20 cellular contexts compared by ENCODE assay signal in the genomic region with DNA sequence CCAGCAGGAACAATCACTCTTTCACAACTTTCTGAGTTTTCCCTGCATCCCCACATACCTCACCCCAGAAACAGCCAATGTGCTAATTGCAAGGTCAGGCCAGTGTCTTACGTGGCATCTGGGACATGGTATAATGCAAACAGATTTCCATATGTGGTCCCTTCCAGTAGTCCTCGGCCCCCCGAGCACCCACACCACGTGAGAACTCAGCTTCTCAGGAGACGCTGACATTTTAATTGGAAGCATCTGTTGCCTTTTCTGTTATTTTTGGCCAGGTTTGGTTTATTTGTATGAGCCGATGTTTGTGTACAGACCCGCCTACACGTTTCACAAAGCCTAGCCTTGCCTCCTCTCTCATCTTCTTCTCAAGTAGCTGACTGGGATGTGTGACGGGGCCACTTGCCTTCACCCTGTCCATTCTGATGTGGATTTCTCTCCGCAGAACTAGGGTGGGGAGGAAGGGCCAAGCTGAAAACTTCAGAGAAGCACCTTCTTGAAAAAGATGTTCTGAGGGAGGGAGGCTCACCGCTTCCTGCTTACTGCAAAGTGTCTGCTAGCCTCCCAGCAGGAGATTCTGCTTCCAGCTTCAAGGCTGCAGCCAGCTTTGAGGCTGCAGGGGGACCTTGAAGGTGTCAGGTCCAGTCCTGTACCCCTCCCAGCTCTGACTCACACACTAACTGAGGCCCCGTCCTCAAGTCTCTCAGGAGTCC.
DNase-seq lines count a peak whose midpoint lies in the region; ATAC-seq and TF ChIP-seq lines count a peak whose summit lies in the region.
"Had no signal": no experiment of that assay in that cellular context is flagged by ENCODE, and none has a peak within 500 bp of the region (broad histone marks: within the 10 kb centered on the region; RNA-seq: fewer than 3 reads in every experiment).

No MANE protein-coding gene starts in this region.

- H3K36me3 ChIP-seq in GM23248 (ENCODE audit: low read depth) (no peaks in the 10 kb centered on the region), SJSA1 (no peaks in the 10 kb centered on the region), neural progenitor cell (no peaks in the 10 kb centered on the region)
- H3K36me3 ChIP-seq: gastrocnemius medialis, neutrophil, thoracic aorta had no signal

- H3K4me3 ChIP-seq in GM23248 (no peak overlapping the region), SJSA1 (no peak overlapping the region), neural progenitor cell (no peak overlapping the region)
- H3K4me3 ChIP-seq: gastrocnemius medialis, thoracic aorta had no signal

- WGBS in GM23248 (ENCODE audit: low coverage in 1 of 2, low lambda C conversion rate in 2 of 2, missing lambda C conversion rate in 2 of 2), 2 experiments, result 41 to 43% methylated on average over 12 of the region's 12 CpGs

- H3K79me2 ChIP-seq in GM23248 (ENCODE audit: insufficient read depth) (no peaks in the 10 kb centered on the region), neural progenitor cell (ENCODE audit: low read depth) (no peaks in the 10 kb centered on the region)

- H3K27me3 Mint-ChIP-seq in neural progenitor cell (ENCODE audit: insufficient read depth, low read depth), result peaks cover 3% of the 10 kb centered on the region

- no peak overlapping the region for H3K9ac ChIP-seq in GM23248
- H3K9ac ChIP-seq in neural progenitor cell, result no peak overlapping the region

- H3K9me3 ChIP-seq in GM23248 (ENCODE audit: low read depth) (no peaks in the 10 kb centered on the region), SJSA1 (replicated peaks) (no peaks in the 10 kb centered on the region; the same call in none of the 2 replicates), neural progenitor cell (ENCODE audit: low read depth) (no peaks in the 10 kb centered on the region)
- H3K9me3 ChIP-seq: gastrocnemius medialis, neutrophil, thoracic aorta had no signal

- peaks cover 14% of the 10 kb centered on the region for H3K9me3 Mint-ChIP-seq in neural progenitor cell

- no peaks in the 10 kb centered on the region for H3K9me2 ChIP-seq in GM23248 (ENCODE audit: insufficient read depth)

- no peak overlapping the region for H3K27ac ChIP-seq in GM23248
- H3K27ac ChIP-seq in SJSA1, result peak overlapping the region; percentile 14; the same call in 1 of the 2 replicates
- H3K27ac ChIP-seq in neural progenitor cell, result no peak overlapping the region
- H3K27ac ChIP-seq: neutrophil, thoracic aorta had no signal

- in situ Hi-C loops in GM23248 (cut with MboI), result no loop called here

- intact Hi-C loops in sciatic nerve (cut with DNase I), result no loop called here

- H3F3A ChIP-seq in GM23248 (ENCODE audit: insufficient read depth) (no peaks in the 10 kb centered on the region), neural progenitor cell (ENCODE audit: low read depth) (no peaks in the 10 kb centered on the region)

- ATAC-seq in sciatic nerve, result peak; percentile 69
- ATAC-seq in omental fat pad (ENCODE audit: low FRiP score), result no peak
- ATAC-seq: gastrocnemius medialis had no signal

- TF ChIP-seq CTCF in omental fat pad (IDR thresholded peaks at IDR 0.05), result no peak
- TF ChIP-seq CTCF in neural progenitor cell (IDR thresholded peaks at IDR 0.05), result no peak

- peaks cover 7% of the 10 kb centered on the region for H3K4me1 Mint-ChIP-seq in neural progenitor cell
- H3K4me1 Mint-ChIP-seq: B cell had no signal

- H3K4me1 ChIP-seq in GM23248 (ENCODE audit: insufficient read depth) (no peaks in the 10 kb centered on the region), SJSA1 (replicated peaks) (peaks cover 34% of the 10 kb centered on the region), neural progenitor cell (no peaks in the 10 kb centered on the region)
- H3K4me1 ChIP-seq: gastrocnemius medialis had no signal

- peak; percentile 23 for DNase-seq in GM23248
- DNase-seq in SJSA1 (ENCODE audit: low read depth in 1 of 2, low spot score in 2 of 2), result peak; percentile 58 to 72
- DNase-seq in fibroblast of peridontal ligament (ENCODE audit: extremely low read depth), result peak; percentile 82
- no peak for DNase-seq in sciatic nerve (ENCODE audit: low spot score)
- DNase-seq in stimulated activated naive CD4-positive, alpha-beta T cell (lab: John Stamatoyannopoulos, UW), result no peak
- DNase-seq in omental fat pad (ENCODE audit: low spot score), result no peak
- no peak for DNase-seq in neural progenitor cell (ENCODE audit: low spot score)
- DNase-seq: activated CD4-positive, alpha-beta T cell treated with anti-CD3 and anti-CD28 coated beads, Interleukin-2, amount 50 U/mL, for 48 hours; activated gamma-delta T cell treated with Interleukin-2 at 50 U/mL for 16 hours; COR-L47; gastrocnemius medialis; NCI-H1105; NCI-H2107; NCI-H774; OCI-M1; retina; stimulated activated CD4-positive, alpha-beta T cell treated with anti-CD3 and anti-CD28 coated beads, Interleukin-15, amount 100 ng/mL, for 24 hours had no signal

- H3K36me3 Mint-ChIP-seq in neural progenitor cell, result no peaks in the 10 kb centered on the region

- peaks cover 15% of the 10 kb centered on the region for H3K27me3 ChIP-seq in GM23248 (replicated peaks; ENCODE audit: insufficient read depth)
- no peaks in the 10 kb centered on the region for H3K27me3 ChIP-seq in SJSA1 (replicated peaks)
- no peaks in the 10 kb centered on the region for H3K27me3 ChIP-seq in neural progenitor cell
- H3K27me3 ChIP-seq: gastrocnemius medialis, neutrophil had no signal

- no peak overlapping the region for H3K4me3 Mint-ChIP-seq in neural progenitor cell
- H3K4me3 Mint-ChIP-seq: B cell had no signal

- H4K20me1 ChIP-seq in GM23248 (ENCODE audit: insufficient read depth), result no peaks in the 10 kb centered on the region
- H4K20me1 ChIP-seq in neural progenitor cell (ENCODE audit: low read depth), result no peaks in the 10 kb centered on the region

- H3K4me2 ChIP-seq in GM23248 (ENCODE audit: unreplicated experiment) (no peak overlapping the region), neural progenitor cell (no peak overlapping the region)

- H2AFZ ChIP-seq in GM23248, result no peak overlapping the region
- no peak overlapping the region for H2AFZ ChIP-seq in neural progenitor cell (replicated peaks)

- no peak overlapping the region for H3K27ac Mint-ChIP-seq in neural progenitor cell
- H3K27ac Mint-ChIP-seq: B cell had no signal

Comparison
In these comparisons a context has a peak if more than half of its experiments do, and no peak if none do; other contexts are left out.
1. DNase-seq: peak in GM23248 (single experiment), SJSA1 (2 of 2) and fibroblast of peridontal ligament (single experiment); none in sciatic nerve (single experiment), stimulated activated naive CD4-positive, alpha-beta T cell (0 of 6), omental fat pad (single experiment) and neural progenitor cell (single experiment).